25 cellular contexts compared by ENCODE assay signal in the genomic region with DNA sequence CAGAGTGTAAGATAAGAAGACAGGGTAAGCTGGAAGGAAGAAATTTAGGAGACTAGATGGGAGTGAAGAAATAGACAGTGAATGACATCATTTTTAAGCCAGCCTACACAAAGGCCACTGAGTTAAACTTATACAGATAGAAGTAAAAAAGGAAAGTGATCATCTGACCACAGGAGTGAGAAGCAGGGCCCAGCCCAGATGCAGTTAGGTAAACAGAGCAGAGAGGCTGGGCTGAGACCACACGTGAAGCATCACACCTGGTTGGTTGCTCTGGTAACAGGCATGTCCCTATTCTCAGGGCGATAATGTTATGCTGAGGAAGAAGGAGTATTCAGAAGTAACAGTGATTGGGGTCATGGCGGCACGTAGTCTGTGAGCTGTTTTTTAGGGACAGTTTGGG.
"Had no signal": no experiment of that assay in that cellular context is flagged by ENCODE, and none has a peak within 500 bp of the region (broad histone marks: within the 10 kb centered on the region; RNA-seq: fewer than 3 reads in every experiment).

No MANE protein-coding gene starts in this region.

- H3K27ac ChIP-seq: HL-60, SJSA1, SK-N-MC had no signal

- H3K4me3 Mint-ChIP-seq: T-cell; T-helper 1 cell treated with Interleukin-12 subunit alpha and Interleukin-12 subunit beta and Interleukin-4 antibody, amounts not matched to agents 30 μg/mL and 1 μg/mL, for 36 hours had no signal

- H3K4me1 Mint-ChIP-seq: T-cell had no signal

- H3K27me3 ChIP-seq: MG63, SJSA1 had no signal

- DNase-seq: IMR-90, Karpas-422, KG1, MG63, NCI-H1092, NCI-H1417, NCI-H1436 treated with DMSO at 0.1 percent for 48 hours, NCI-H1694, NCI-H187 treated with DMSO at 0.1 percent for 48 hours, NCI-H2029 treated with DMSO at 0.1 percent for 48 hours, NCI-H2107, NCI-H2171 treated with DMSO at 0.1 percent for 48 hours, NCI-H345, NCI-H446 treated with DMSO at 0.1 percent for 48 hours, NCI-H524 treated with DMSO at 0.1 percent for 48 hours, NCI-H69, Right ventricle myocardium superior, RPMI8226, SIG-M5, SW 1271, T-cell had no signal

- H3K4me3 ChIP-seq: MG63, SJSA1, SK-N-MC had no signal

- H3K4me1 ChIP-seq: SJSA1 had no signal

- H3K36me3 Mint-ChIP-seq: T-cell had no signal

- H3K27me3 Mint-ChIP-seq: T-cell had no signal

- H3K36me3 ChIP-seq: MG63, SJSA1 had no signal

- ATAC-seq: T-cell had no signal

- H3K27ac Mint-ChIP-seq: T-cell; T-helper 1 cell treated with Interleukin-12 subunit alpha and Interleukin-12 subunit beta and Interleukin-4 antibody, amounts not matched to agents 30 μg/mL and 1 μg/mL, for 36 hours had no signal

- H3K9me3 ChIP-seq: MG63, SJSA1 had no signal
